ENCODE assay signal across 25 cellular contexts in genomic region chr3:179503640-179504039, GRCh38. TPM values are rescaled to one million over a fixed set of nuclear protein-coding genes. Genes with fewer than 3 reads are reported as not detected.
DNase-seq lines count a peak whose midpoint lies in the region; ATAC-seq, FAIRE-seq and TF ChIP-seq lines count a peak whose summit lies in the region.
"Had no signal": no experiment of that assay in that cellular context is flagged by ENCODE, and none has a peak within 500 bp of the region (broad histone marks: within the 10 kb centered on the region; RNA-seq: fewer than 3 reads in every experiment).

No MANE protein-coding gene starts in this region.

- no peaks in the 10 kb centered on the region for H3K36me3 ChIP-seq in bronchial epithelial cell (ENCODE audit: control insufficient read depth, insufficient read depth, low read length)
- H3K36me3 ChIP-seq: BE2C; BLaER1 treated with 17β-estradiol and CSF1 and Interleukin-3, amounts not matched to agents 10 nM and 100 nM; HAP-1 had no signal

- no peak for TF ChIP-seq CTCF in bronchial epithelial cell (IDR thresholded peaks at IDR 0.05; ENCODE audit: insufficient read depth, low read length, severe bottlenecking)

- H3K4me3 ChIP-seq in bronchial epithelial cell (ENCODE audit: low read depth, low read length), result no peak overlapping the region
- H3K4me3 ChIP-seq: BLaER1 treated with 17β-estradiol and CSF1 and Interleukin-3, amounts not matched to agents 10 nM and 100 nM; GM23338; HAP-1 had no signal

- no peaks in the 10 kb centered on the region for H3K27me3 ChIP-seq in bronchial epithelial cell (ENCODE audit: control insufficient read depth, insufficient read depth, low read length)
- H3K27me3 ChIP-seq: BLaER1 treated with 17β-estradiol and CSF1 and Interleukin-3, amounts not matched to agents 10 nM and 100 nM had no signal

- ATAC-seq in esophagus mucosa (peak; percentile 51), GM19452 (IDR thresholded peaks at IDR 0.05; ENCODE audit: unreplicated experiment) (no peak), GM19463 (IDR thresholded peaks at IDR 0.05; ENCODE audit: unreplicated experiment) (no peak)
- ATAC-seq: GM23338 had no signal

- DNase-seq in SIG-M5 treated with dmso at 0.1 percent for 504 hours (lab: John Stamatoyannopoulos, UW; ENCODE audit: unreplicated experiment), result peak; percentile 38
- DNase-seq in SIG-M5 (lab: John Stamatoyannopoulos, UW), result no peak
- peak; percentile 4 for DNase-seq in bronchial epithelial cell (ENCODE audit: low read depth)
- no peak for DNase-seq in NCI-H2196 treated with DMSO at 0.1 percent for 48 hours (lab: John Stamatoyannopoulos, UW; ENCODE audit: unreplicated experiment)
- no peak for DNase-seq in NAMALWA (ENCODE audit: low spot score)
- DNase-seq: ACHN; AML-193; BE2C; CD4-positive, alpha-beta T cell; CD8-positive, alpha-beta memory T cell; DMS 273 treated with DMSO at 0.1 percent for 48 hours; DMS53; DMS79 treated with DMSO at 0.1 percent for 48 hours; GF-D8; HFFc6 had no signal

- no peak for FAIRE-seq in bronchial epithelial cell (lab: Jason Lieb, UNC)
- FAIRE-seq: A204.1, D721Med, GM12892, H54 had no signal

RNA-seq across cellular contexts. Expression of gene GNB4, which starts 52.4 kb away (rescaled TPM):
- total RNA-seq in bronchial epithelial cell (10.9 and 15.8 TPM in 2 replicates), esophagus mucosa (13.2 TPM)

RNA-seq across cellular contexts. Expression of gene ACTL6A, which starts 59.1 kb away (rescaled TPM):
- 64.6 and 90.8 TPM in 2 replicates for total RNA-seq in bronchial epithelial cell
- 36.4 TPM for total RNA-seq in esophagus mucosa

Comparison
In these comparisons a context has a peak if more than half of its experiments do, and no peak if none do; other contexts are left out.
1. DNase-seq: peak in SIG-M5 treated with dmso at 0.1 percent for 504 hours (single experiment) and bronchial epithelial cell (single experiment); none in SIG-M5 (single experiment), NCI-H2196 treated with DMSO at 0.1 percent for 48 hours (single experiment) and NAMALWA (single experiment).